In the genomic region with DNA sequence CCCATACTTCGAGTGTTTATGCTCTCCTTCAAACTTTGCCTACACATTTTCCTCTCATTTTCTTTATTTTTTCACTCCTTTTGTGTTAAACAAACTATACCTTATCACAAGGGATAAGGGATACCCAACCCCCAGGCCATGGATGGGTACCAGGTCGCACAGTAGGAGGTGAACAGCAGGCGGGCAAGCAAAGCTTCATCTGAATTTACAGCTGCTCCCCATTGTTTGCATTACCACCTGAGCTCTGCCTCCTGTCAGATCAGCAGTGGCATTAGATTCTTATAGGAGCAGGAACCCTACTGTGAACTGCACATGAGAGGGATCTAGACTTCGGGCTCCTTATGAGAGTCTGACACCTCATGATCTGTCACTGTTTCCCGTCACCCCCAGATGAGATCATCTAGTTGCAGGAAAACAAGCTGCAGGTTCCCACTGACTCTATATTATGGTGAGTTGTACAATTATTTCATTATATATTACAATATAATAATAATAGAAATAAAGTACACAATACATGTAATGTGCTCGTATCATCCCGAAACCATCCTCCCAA, we compare ENCODE assay signal across 17 cellular contexts.
"Had no signal": no experiment of that assay in that cellular context is flagged by ENCODE, and none has a peak within 500 bp of the region (broad histone marks: within the 10 kb centered on the region; RNA-seq: fewer than 3 reads in every experiment).

No MANE protein-coding gene starts in this region.

- DNase-seq: activated CD4-positive, alpha-beta T cell treated with anti-CD3 and anti-CD28 coated beads, Interleukin-2, amount 10 ng/mL, durations not matched to agents 7 days and 5 days; activated CD8-positive, alpha-beta memory T cell treated with anti-CD3 and anti-CD28 coated beads, Interleukin-2, amount 10 ng/mL, durations not matched to agents 7 days and 5 days; activated CD8-positive, alpha-beta T cell treated with anti-CD3 and anti-CD28 coated beads for 36 hours; activated gamma-delta T cell; activated T-cell treated with anti-CD3 and anti-CD28 coated beads for 4 hours; aorta; central memory CD4-positive, alpha-beta T cell; colonic mucosa; endodermal cell; kidney; naive thymus-derived CD8-positive, alpha-beta T cell; stimulated activated CD4-positive, alpha-beta T cell treated with anti-CD3 and anti-CD28 coated beads, Interleukin-12 subunit alpha, Interleukin-12 subunit beta, amount 100 ng/mL, for 4 hours; stimulated activated CD4-positive, alpha-beta T cell treated with anti-CD3 and anti-CD28 coated beads, Interleukin-4, amount 100 ng/mL, for 4 hours; SW 1271; T-helper 17 cell; thyroid gland had no signal

- H3K27ac ChIP-seq: colonic mucosa, thyroid gland had no signal

- H3K27me3 ChIP-seq: colonic mucosa, thyroid gland had no signal

- H3K4me1 ChIP-seq: colonic mucosa, thyroid gland had no signal

- H3K4me3 ChIP-seq: colonic mucosa, thyroid gland had no signal

- H3K9me3 ChIP-seq: colonic mucosa, thyroid gland had no signal

- ATAC-seq: activated CD8-positive, alpha-beta memory T cell treated with anti-CD3 and anti-CD28 coated beads, Interleukin-2, amount 10 ng/mL, durations not matched to agents 7 days and 5 days; activated CD8-positive, alpha-beta T cell treated with anti-CD3 and anti-CD28 coated beads for 36 hours; left lobe of liver; naive thymus-derived CD8-positive, alpha-beta T cell; T-helper 17 cell had no signal
